2 cellular contexts compared by ENCODE assay signal in the genomic region with DNA sequence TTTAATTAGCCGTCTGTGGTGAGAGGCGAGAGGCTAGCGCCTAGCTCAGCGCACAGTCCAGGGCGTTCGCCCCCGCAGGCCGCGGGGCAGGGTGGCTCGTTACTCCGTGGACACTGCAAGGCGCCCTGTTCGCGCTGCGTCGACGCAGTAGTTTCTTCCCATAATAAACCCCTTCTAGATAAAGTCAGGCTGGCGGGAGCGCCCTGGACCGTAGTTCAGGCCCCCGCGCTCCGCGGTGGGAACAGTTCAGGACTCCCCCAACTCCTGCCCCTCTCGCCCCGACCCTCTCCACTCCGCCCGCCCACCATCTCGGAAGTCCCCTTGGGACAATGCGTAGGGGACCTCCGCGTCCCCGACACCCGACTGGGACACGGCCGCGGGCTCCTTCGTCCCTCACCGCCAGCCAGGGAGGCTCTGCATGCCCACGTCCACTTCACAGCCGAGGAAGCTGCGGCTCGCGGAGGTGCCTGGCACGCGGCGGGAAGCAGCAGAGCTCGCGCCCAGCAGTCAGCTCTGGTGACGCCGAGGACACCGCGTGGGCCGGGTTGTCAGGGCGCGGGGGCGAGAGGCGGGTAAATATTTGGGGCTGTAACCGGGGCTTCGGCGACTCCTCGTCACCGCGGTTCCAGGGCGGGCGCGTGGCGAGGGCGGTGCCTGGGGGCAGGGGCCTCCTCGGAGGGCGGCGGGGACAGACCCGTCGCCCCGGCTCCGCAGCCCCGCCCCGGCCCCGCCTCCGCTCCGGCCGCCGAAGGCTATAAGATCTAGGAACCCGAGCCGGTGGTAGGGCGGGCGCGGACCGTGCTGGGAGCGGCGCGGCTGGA.
A peak's percentile ranks its signal among the peaks of the same experiment; 100 is the strongest.
TF ChIP-seq lines count a peak whose summit lies in the region.

RGCC (plus strand) TSS at position 783 of the 821 bp plus-strand sequence. CDS start 158 bp downstream, outside the sequence.

TF ChIP-seq in A549, 52 proteins besides CTCF, POLR2A, EP300 and RAD21:
- TF ChIP-seq FOXS1 (CRISPR knock-in tag; IDR thresholded peaks at IDR 0.05), result no peak
- no peak for TF ChIP-seq JUNB (IDR thresholded peaks at IDR 0.05)
- TF ChIP-seq NPAS2 (CRISPR knock-in tag; IDR thresholded peaks at IDR 0.05; ENCODE audit: borderline replicate concordance), result no peak
- TF ChIP-seq PHF8 (IDR thresholded peaks at IDR 0.05; ENCODE audit: borderline replicate concordance, low read depth), result no peak
- TF ChIP-seq EHMT2 (IDR thresholded peaks at IDR 0.05; ENCODE audit: low read depth), result no peak
- no peak for TF ChIP-seq POLR2AphosphoS2 (conservative IDR thresholded peaks at IDR 0.05; ENCODE audit: low read length)
- TF ChIP-seq MAX (IDR thresholded peaks at IDR 0.05), result peak; percentile 69; the same call in 1 of the 2 replicates
- TF ChIP-seq HDAC2 (IDR thresholded peaks at IDR 0.05), result no peak
- no peak for TF ChIP-seq ELK1 (IDR thresholded peaks at IDR 0.05; ENCODE audit: low read depth, low read length)
- no peak for TF ChIP-seq MAFK (IDR thresholded peaks at IDR 0.05; ENCODE audit: partially characterized antibody)
- TF ChIP-seq CHD2 (IDR thresholded peaks at IDR 0.05; ENCODE audit: low read length, partially characterized antibody), result no peak
- TF ChIP-seq E2F6 (IDR thresholded peaks at IDR 0.05; ENCODE audit: borderline replicate concordance, low read depth), result peak; percentile 85
- no peak for TF ChIP-seq FOSB (CRISPR knock-in tag; IDR thresholded peaks at IDR 0.05)
- TF ChIP-seq MYC (IDR thresholded peaks at IDR 0.05; ENCODE audit: borderline replicate concordance, low read length), result no peak
- no peak for TF ChIP-seq TFCP2L1 (CRISPR knock-in tag; IDR thresholded peaks at IDR 0.05)
- TF ChIP-seq EHF (CRISPR knock-in tag; IDR thresholded peaks at IDR 0.05), result 0 out of 2 replicates have a peak, but pooled peaks have one; percentile 40
- TF ChIP-seq TP53 (CRISPR knock-in tag; IDR thresholded peaks at IDR 0.05), result no peak
- TF ChIP-seq CBX8 (IDR thresholded peaks at IDR 0.05), result no peak
- TF ChIP-seq, protein P1, sequence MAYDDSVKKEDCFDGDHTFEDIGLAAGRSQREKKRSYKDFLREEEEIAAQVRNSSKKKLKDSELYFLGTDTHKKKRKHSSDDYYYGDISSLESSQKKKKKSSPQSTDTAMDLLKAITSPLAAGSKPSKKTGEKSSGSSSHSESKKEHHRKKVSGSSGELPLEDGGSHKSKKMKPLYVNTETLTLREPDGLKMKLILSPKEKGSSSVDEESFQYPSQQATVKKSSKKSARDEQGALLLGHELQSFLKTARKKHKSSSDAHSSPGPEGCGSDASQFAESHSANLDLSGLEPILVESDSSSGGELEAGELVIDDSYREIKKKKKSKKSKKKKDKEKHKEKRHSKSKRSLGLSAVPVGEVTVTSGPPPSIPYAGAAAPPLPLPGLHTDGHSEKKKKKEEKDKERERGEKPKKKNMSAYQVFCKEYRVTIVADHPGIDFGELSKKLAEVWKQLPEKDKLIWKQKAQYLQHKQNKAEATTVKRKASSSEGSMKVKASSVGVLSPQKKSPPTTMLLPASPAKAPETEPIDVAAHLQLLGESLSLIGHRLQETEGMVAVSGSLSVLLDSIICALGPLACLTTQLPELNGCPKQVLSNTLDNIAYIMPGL (CRISPR knock-in tag; IDR thresholded peaks at IDR 0.05; ENCODE audit: borderline replicate concordance), result no peak
- no peak for TF ChIP-seq HES2 (IDR thresholded peaks at IDR 0.05)
- no peak for TF ChIP-seq ZC3H11A (IDR thresholded peaks at IDR 0.05)
- no peak for TF ChIP-seq SREBF2 (IDR thresholded peaks at IDR 0.05)
- no peak for TF ChIP-seq ESRRA (IDR thresholded peaks at IDR 0.05; ENCODE audit: borderline replicate concordance, low read length)
- no peak for TF ChIP-seq BHLHE40 (IDR thresholded peaks at IDR 0.05; ENCODE audit: low read depth, low read length)
- TF ChIP-seq HOXB13 (CRISPR knock-in tag; IDR thresholded peaks at IDR 0.05; ENCODE audit: low read depth), result 0 out of 2 replicates have a peak, but pooled peaks have one; percentile 21
- no peak for TF ChIP-seq CEBPB (IDR thresholded peaks at IDR 0.05)
- TF ChIP-seq CHD4 (IDR thresholded peaks at IDR 0.05; ENCODE audit: borderline replicate concordance), result no peak
- TF ChIP-seq SMC3 (IDR thresholded peaks at IDR 0.05), result no peak
- no peak for TF ChIP-seq NR3C1 (IDR thresholded peaks at IDR 0.05)
- TF ChIP-seq HEYL (CRISPR knock-in tag; IDR thresholded peaks at IDR 0.05), result no peak
- TF ChIP-seq CBX2 (IDR thresholded peaks at IDR 0.05; ENCODE audit: borderline replicate concordance, low read depth), result no peak

TF ChIP-seq in SK-N-SH, 30 proteins besides CTCF, POLR2A, EP300 and RAD21:
- peak; percentile 46; the same call in 1 of the 2 replicates for TF ChIP-seq MAX (IDR thresholded peaks at IDR 0.05; ENCODE audit: low read depth)
- TF ChIP-seq MEF2A (IDR thresholded peaks at IDR 0.05; ENCODE audit: borderline replicate concordance, low read depth), result no peak
